ENCODE assay signal across 1 cellular context in the genomic region with DNA sequence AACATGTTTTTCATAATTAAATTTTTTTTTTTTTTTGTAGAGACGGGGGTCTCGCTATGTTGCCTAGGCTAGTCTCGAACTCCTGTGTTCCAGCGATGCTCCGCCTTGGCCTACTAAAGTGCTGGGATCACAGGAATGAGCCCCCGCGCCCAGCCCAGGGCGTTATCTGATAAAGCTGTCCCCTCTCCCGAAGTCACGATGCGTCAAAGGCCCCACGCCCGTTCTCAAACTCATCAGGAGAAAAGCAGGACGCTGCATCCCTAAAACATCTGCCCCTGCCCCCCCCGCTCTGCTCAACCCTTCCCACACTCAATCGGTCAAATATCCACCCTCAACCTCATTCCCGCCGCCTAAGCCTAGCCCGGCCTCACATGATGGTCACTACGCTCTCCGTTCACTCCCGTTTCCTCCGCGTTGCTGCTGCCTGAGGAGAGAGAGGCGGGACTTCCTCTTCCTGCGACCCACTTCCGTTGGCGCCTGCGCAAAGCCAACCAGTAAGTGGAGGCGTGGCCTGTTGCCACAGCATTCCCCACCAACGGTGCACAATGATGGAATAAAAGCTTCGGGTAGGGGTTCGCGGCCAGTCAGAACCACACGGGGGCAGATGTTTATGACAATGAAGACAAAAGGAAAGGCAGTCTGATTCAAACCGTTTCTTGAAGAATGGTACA.
TF ChIP-seq lines count a peak whose summit lies in the region.

A gene (minus strand): TSS at position 438 of the 671 bp plus-strand sequence. CDS start 65 bp downstream, at position 373.

TF ChIP-seq in HepG2, 621 proteins besides CTCF, POLR2A, EP300 and RAD21 (continued from another document and continues in another):
- no peak for TF ChIP-seq DR1 (CRISPR knock-in tag; IDR thresholded peaks at IDR 0.05)
- peak; percentile 83; the same call in 2 of the 3 replicates for TF ChIP-seq MXI1 (IDR thresholded peaks at IDR 0.05; ENCODE audit: borderline replicate concordance, low read depth, low read length)
- TF ChIP-seq, protein P1, sequence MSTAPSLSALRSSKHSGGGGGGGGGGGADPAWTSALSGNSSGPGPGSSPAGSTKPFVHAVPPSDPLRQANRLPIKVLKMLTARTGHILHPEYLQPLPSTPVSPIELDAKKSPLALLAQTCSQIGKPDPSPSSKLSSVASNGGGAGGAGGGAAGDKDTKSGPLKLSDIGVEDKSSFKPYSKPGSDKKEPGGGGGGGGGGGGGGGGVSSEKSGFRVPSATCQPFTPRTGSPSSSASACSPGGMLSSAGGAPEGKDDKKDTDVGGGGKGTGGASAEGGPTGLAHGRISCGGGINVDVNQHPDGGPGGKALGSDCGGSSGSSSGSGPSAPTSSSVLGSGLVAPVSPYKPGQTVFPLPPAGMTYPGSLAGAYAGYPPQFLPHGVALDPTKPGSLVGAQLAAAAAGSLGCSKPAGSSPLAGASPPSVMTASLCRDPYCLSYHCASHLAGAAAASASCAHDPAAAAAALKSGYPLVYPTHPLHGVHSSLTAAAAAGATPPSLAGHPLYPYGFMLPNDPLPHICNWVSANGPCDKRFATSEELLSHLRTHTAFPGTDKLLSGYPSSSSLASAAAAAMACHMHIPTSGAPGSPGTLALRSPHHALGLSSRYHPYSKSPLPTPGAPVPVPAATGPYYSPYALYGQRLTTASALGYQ (CRISPR knock-in tag; IDR thresholded peaks at IDR 0.05) = no peak
- no peak for TF ChIP-seq ZNF816 (CRISPR knock-in tag; IDR thresholded peaks at IDR 0.05; ENCODE audit: borderline replicate concordance)
- TF ChIP-seq ZNF83 (CRISPR knock-in tag; IDR thresholded peaks at IDR 0.05; ENCODE audit: borderline replicate concordance) = no peak
- TF ChIP-seq MIXL1 (CRISPR knock-in tag; IDR thresholded peaks at IDR 0.05) = no peak
- TF ChIP-seq SMC3 (IDR thresholded peaks at IDR 0.05; ENCODE audit: low read length) = no peak
- TF ChIP-seq SKI (IDR thresholded peaks at IDR 0.05; ENCODE audit: partially characterized antibody) = no peak
- TF ChIP-seq, protein P2, sequence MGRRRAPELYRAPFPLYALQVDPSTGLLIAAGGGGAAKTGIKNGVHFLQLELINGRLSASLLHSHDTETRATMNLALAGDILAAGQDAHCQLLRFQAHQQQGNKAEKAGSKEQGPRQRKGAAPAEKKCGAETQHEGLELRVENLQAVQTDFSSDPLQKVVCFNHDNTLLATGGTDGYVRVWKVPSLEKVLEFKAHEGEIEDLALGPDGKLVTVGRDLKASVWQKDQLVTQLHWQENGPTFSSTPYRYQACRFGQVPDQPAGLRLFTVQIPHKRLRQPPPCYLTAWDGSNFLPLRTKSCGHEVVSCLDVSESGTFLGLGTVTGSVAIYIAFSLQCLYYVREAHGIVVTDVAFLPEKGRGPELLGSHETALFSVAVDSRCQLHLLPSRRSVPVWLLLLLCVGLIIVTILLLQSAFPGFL (CRISPR knock-in tag; IDR thresholded peaks at IDR 0.05) = no peak
- no peak for TF ChIP-seq ZNF441 (CRISPR knock-in tag; IDR thresholded peaks at IDR 0.05; ENCODE audit: borderline replicate concordance)
- TF ChIP-seq ZNF331 (CRISPR knock-in tag; IDR thresholded peaks at IDR 0.05) = peak; percentile 42; the same call in 1 of the 2 replicates
- no peak for TF ChIP-seq NCOA5 (CRISPR knock-in tag; IDR thresholded peaks at IDR 0.05)
- TF ChIP-seq, protein P3, sequence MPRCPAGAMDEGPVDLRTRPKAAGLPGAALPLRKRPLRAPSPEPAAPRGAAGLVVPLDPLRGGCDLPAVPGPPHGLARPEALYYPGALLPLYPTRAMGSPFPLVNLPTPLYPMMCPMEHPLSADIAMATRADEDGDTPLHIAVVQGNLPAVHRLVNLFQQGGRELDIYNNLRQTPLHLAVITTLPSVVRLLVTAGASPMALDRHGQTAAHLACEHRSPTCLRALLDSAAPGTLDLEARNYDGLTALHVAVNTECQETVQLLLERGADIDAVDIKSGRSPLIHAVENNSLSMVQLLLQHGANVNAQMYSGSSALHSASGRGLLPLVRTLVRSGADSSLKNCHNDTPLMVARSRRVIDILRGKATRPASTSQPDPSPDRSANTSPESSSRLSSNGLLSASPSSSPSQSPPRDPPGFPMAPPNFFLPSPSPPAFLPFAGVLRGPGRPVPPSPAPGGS (CRISPR knock-in tag; IDR thresholded peaks at IDR 0.05) = no peak
- TF ChIP-seq, protein P4, sequence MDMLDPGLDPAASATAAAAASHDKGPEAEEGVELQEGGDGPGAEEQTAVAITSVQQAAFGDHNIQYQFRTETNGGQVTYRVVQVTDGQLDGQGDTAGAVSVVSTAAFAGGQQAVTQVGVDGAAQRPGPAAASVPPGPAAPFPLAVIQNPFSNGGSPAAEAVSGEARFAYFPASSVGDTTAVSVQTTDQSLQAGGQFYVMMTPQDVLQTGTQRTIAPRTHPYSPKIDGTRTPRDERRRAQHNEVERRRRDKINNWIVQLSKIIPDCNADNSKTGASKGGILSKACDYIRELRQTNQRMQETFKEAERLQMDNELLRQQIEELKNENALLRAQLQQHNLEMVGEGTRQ (IDR thresholded peaks at IDR 0.05; ENCODE audit: low read depth, low read length) = no peak
- TF ChIP-seq, protein P4 (CRISPR knock-in tag; IDR thresholded peaks at IDR 0.05; ENCODE audit: borderline replicate concordance) = no peak
- TF ChIP-seq KDM1A (CRISPR knock-in tag; IDR thresholded peaks at IDR 0.05) = no peak
- TF ChIP-seq ZNF263 (CRISPR knock-in tag; IDR thresholded peaks at IDR 0.05) = no peak
- TF ChIP-seq, protein P5, sequence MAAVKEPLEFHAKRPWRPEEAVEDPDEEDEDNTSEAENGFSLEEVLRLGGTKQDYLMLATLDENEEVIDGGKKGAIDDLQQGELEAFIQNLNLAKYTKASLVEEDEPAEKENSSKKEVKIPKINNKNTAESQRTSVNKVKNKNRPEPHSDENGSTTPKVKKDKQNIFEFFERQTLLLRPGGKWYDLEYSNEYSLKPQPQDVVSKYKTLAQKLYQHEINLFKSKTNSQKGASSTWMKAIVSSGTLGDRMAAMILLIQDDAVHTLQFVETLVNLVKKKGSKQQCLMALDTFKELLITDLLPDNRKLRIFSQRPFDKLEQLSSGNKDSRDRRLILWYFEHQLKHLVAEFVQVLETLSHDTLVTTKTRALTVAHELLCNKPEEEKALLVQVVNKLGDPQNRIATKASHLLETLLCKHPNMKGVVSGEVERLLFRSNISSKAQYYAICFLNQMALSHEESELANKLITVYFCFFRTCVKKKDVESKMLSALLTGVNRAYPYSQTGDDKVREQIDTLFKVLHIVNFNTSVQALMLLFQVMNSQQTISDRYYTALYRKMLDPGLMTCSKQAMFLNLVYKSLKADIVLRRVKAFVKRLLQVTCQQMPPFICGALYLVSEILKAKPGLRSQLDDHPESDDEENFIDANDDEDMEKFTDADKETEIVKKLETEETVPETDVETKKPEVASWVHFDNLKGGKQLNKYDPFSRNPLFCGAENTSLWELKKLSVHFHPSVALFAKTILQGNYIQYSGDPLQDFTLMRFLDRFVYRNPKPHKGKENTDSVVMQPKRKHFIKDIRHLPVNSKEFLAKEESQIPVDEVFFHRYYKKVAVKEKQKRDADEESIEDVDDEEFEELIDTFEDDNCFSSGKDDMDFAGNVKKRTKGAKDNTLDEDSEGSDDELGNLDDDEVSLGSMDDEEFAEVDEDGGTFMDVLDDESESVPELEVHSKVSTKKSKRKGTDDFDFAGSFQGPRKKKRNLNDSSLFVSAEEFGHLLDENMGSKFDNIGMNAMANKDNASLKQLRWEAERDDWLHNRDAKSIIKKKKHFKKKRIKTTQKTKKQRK (IDR thresholded peaks at IDR 0.05; ENCODE audit: low read length) = no peak
- no peak for TF ChIP-seq MAF1 (CRISPR knock-in tag; IDR thresholded peaks at IDR 0.05; ENCODE audit: borderline replicate concordance)
- peak; percentile 89 for TF ChIP-seq SIN3B (IDR thresholded peaks at IDR 0.05; ENCODE audit: low read length)
- no peak for TF ChIP-seq SATB2 (CRISPR knock-in tag; IDR thresholded peaks at IDR 0.05)
- no peak for TF ChIP-seq FOXJ3 (CRISPR knock-in tag; IDR thresholded peaks at IDR 0.05; ENCODE audit: borderline replicate concordance)
- TF ChIP-seq, protein P6, sequence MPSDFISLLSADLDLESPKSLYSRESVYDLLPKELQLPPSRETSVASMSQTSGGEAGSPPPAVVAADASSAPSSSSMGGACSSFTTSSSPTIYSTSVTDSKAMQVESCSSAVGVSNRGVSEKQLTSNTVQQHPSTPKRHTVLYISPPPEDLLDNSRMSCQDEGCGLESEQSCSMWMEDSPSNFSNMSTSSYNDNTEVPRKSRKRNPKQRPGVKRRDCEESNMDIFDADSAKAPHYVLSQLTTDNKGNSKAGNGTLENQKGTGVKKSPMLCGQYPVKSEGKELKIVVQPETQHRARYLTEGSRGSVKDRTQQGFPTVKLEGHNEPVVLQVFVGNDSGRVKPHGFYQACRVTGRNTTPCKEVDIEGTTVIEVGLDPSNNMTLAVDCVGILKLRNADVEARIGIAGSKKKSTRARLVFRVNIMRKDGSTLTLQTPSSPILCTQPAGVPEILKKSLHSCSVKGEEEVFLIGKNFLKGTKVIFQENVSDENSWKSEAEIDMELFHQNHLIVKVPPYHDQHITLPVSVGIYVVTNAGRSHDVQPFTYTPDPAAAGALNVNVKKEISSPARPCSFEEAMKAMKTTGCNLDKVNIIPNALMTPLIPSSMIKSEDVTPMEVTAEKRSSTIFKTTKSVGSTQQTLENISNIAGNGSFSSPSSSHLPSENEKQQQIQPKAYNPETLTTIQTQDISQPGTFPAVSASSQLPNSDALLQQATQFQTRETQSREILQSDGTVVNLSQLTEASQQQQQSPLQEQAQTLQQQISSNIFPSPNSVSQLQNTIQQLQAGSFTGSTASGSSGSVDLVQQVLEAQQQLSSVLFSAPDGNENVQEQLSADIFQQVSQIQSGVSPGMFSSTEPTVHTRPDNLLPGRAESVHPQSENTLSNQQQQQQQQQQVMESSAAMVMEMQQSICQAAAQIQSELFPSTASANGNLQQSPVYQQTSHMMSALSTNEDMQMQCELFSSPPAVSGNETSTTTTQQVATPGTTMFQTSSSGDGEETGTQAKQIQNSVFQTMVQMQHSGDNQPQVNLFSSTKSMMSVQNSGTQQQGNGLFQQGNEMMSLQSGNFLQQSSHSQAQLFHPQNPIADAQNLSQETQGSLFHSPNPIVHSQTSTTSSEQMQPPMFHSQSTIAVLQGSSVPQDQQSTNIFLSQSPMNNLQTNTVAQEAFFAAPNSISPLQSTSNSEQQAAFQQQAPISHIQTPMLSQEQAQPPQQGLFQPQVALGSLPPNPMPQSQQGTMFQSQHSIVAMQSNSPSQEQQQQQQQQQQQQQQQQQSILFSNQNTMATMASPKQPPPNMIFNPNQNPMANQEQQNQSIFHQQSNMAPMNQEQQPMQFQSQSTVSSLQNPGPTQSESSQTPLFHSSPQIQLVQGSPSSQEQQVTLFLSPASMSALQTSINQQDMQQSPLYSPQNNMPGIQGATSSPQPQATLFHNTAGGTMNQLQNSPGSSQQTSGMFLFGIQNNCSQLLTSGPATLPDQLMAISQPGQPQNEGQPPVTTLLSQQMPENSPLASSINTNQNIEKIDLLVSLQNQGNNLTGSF (CRISPR knock-in tag; IDR thresholded peaks at IDR 0.05) = no peak
- no peak for TF ChIP-seq ZNF891 (CRISPR knock-in tag; IDR thresholded peaks at IDR 0.05)
- TF ChIP-seq, protein P7, sequence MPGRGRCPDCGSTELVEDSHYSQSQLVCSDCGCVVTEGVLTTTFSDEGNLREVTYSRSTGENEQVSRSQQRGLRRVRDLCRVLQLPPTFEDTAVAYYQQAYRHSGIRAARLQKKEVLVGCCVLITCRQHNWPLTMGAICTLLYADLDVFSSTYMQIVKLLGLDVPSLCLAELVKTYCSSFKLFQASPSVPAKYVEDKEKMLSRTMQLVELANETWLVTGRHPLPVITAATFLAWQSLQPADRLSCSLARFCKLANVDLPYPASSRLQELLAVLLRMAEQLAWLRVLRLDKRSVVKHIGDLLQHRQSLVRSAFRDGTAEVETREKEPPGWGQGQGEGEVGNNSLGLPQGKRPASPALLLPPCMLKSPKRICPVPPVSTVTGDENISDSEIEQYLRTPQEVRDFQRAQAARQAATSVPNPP (CRISPR knock-in tag; IDR thresholded peaks at IDR 0.05) = no peak
- no peak for TF ChIP-seq ZNF207 (IDR thresholded peaks at IDR 0.05; ENCODE audit: borderline replicate concordance)
- 0 out of 2 replicates have a peak, but pooled peaks have one; percentile 31 for TF ChIP-seq ZBTB3 (CRISPR knock-in tag; IDR thresholded peaks at IDR 0.05; ENCODE audit: borderline replicate concordance, low read depth)
- no peak for TF ChIP-seq HNRNPK (IDR thresholded peaks at IDR 0.05; ENCODE audit: low read depth, low read length, poor library complexity, severe bottlenecking)
- TF ChIP-seq BRCA1 (CRISPR knock-in tag; IDR thresholded peaks at IDR 0.05) = no peak
- no peak for TF ChIP-seq U2AF2 (IDR thresholded peaks at IDR 0.05; ENCODE audit: low read depth, low read length)
- no peak for TF ChIP-seq HOXA5 (CRISPR knock-in tag; IDR thresholded peaks at IDR 0.05)
- TF ChIP-seq, protein P8, sequence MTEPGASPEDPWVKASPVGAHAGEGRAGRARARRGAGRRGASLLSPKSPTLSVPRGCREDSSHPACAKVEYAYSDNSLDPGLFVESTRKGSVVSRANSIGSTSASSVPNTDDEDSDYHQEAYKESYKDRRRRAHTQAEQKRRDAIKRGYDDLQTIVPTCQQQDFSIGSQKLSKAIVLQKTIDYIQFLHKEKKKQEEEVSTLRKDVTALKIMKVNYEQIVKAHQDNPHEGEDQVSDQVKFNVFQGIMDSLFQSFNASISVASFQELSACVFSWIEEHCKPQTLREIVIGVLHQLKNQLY (CRISPR knock-in tag; IDR thresholded peaks at IDR 0.05) = no peak
- TF ChIP-seq MIER3 (CRISPR knock-in tag; IDR thresholded peaks at IDR 0.05; ENCODE audit: borderline replicate concordance) = no peak
- TF ChIP-seq ZBTB42 (CRISPR knock-in tag; IDR thresholded peaks at IDR 0.05) = peak; percentile 73
- TF ChIP-seq, protein P9, sequence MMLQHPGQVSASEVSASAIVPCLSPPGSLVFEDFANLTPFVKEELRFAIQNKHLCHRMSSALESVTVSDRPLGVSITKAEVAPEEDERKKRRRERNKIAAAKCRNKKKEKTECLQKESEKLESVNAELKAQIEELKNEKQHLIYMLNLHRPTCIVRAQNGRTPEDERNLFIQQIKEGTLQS (CRISPR knock-in tag; IDR thresholded peaks at IDR 0.05) = no peak
- TF ChIP-seq SP140L (CRISPR knock-in tag; IDR thresholded peaks at IDR 0.05; ENCODE audit: borderline replicate concordance) = no peak
- TF ChIP-seq ZNF720 (CRISPR knock-in tag; IDR thresholded peaks at IDR 0.05) = no peak
- TF ChIP-seq KMT2B (CRISPR knock-in tag; IDR thresholded peaks at IDR 0.05) = no peak; the same call in 1 of the 2 replicates
- TF ChIP-seq JUN (CRISPR knock-in tag; IDR thresholded peaks at IDR 0.05) = no peak
- TF ChIP-seq ARNT2 (CRISPR knock-in tag; IDR thresholded peaks at IDR 0.05; ENCODE audit: low read depth) = peak; percentile 70; the same call in 1 of the 2 replicates
- no peak for TF ChIP-seq ZNF333 (CRISPR knock-in tag; IDR thresholded peaks at IDR 0.05; ENCODE audit: borderline replicate concordance)
- TF ChIP-seq ZNF160 (CRISPR knock-in tag; IDR thresholded peaks at IDR 0.05) = no peak
- TF ChIP-seq ZNF260 (CRISPR knock-in tag; IDR thresholded peaks at IDR 0.05; ENCODE audit: borderline replicate concordance, low read depth) = no peak
